Comparison of ENCODE assay signal across 15 cellular contexts in the genomic region with DNA sequence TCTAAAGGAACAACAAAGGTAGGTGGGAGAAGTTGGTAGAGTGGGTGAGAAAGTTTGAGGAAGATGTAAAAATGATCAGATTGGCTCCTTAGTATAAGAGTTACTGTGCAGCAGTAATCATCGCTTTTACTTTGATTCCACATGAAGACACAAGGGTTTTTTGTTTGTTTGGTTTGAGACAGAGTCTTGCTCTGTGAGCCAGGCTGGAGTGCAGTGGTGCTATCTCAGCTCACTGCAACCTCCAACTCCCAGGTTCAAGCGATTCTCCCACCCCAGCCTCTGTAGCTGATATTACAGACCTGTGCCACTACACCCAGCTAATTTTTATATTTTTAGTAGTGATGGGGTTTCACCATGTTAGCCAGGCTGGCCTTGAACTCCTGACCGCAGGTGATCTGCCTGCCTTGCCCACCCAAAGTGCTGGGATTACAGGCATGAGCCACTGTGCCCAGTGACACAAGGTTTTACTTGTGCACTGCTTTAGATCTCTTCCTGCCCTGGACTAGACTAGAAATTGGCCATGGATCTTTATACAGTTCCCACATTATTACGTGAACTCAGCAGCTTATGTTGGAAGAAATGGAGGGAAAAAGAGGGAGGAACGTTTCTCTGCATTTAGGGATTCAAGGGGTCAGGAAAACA. TPM values are rescaled to one million over a fixed set of nuclear protein-coding genes. Genes with fewer than 3 reads are reported as not detected.
A peak's percentile ranks its signal among the peaks of the same experiment; 100 is the strongest.
DNase-seq lines count a peak whose midpoint lies in the region; ATAC-seq and TF ChIP-seq lines count a peak whose summit lies in the region.
"Had no signal": no experiment of that assay in that cellular context is flagged by ENCODE, and none has a peak within 500 bp of the region (broad histone marks: within the 10 kb centered on the region; RNA-seq: fewer than 3 reads in every experiment).

No MANE protein-coding gene starts in this region.

- H3K4me1 Mint-ChIP-seq in T-helper 1 cell treated with Interleukin-12 subunit alpha and Interleukin-12 subunit beta and Interleukin-4 antibody, amounts not matched to agents 30 μg/mL and 1 μg/mL, for 36 hours (ENCODE audit: low read depth): peaks cover 35% of the 10 kb centered on the region
- H3K4me1 Mint-ChIP-seq in chondrocyte (ENCODE audit: low read depth): peaks cover 57% of the 10 kb centered on the region
- peaks cover 7% of the 10 kb centered on the region for H3K4me1 Mint-ChIP-seq in progenitor cell of endocrine pancreas (ENCODE audit: low read depth)

- no peaks in the 10 kb centered on the region for H3F3A ChIP-seq in Loucy (ENCODE audit: low read depth)

- no peak for TF ChIP-seq CTCF in Loucy (conservative IDR thresholded peaks at IDR 0.05; ENCODE audit: low read length)
- TF ChIP-seq CTCF in chondrocyte (IDR thresholded peaks at IDR 0.05): no peak
- TF ChIP-seq CTCF in progenitor cell of endocrine pancreas (IDR thresholded peaks at IDR 0.05; ENCODE audit: unreplicated experiment): no peak

- H3K4me2 ChIP-seq in Loucy (ENCODE audit: low read depth, low read length, poor library complexity, severe bottlenecking): peak overlapping the region; percentile 54
- H3K4me2 ChIP-seq: PC-9 had no signal

- no peaks in the 10 kb centered on the region for H3K27me3 Mint-ChIP-seq in T-helper 1 cell treated with Interleukin-12 subunit alpha and Interleukin-12 subunit beta and Interleukin-4 antibody, amounts not matched to agents 30 μg/mL and 1 μg/mL, for 36 hours (ENCODE audit: low read depth)
- H3K27me3 Mint-ChIP-seq in chondrocyte (ENCODE audit: low read depth): no peaks in the 10 kb centered on the region
- no peaks in the 10 kb centered on the region for H3K27me3 Mint-ChIP-seq in progenitor cell of endocrine pancreas
- H3K27me3 Mint-ChIP-seq: activated naive CD8-positive, alpha-beta T cell treated with anti-CD3 and anti-CD28 coated beads, Interleukin-2, amount 10 ng/mL, durations not matched to agents 7 days and 5 days; natural killer cell treated with Interleukin-12 subunit alpha and Interleukin-12 subunit beta and Interleukin-15 and Interleukin-18, amount 100 ng/mL, for 72 hours had no signal

- no peak for ATAC-seq in GM19351 (IDR thresholded peaks at IDR 0.05; ENCODE audit: unreplicated experiment)
- ATAC-seq in HG02852 (IDR thresholded peaks at IDR 0.05; ENCODE audit: unreplicated experiment): no peak
- ATAC-seq: left ventricle myocardium superior; natural killer cell treated with Interleukin-12 subunit alpha and Interleukin-12 subunit beta and Interleukin-15 and Interleukin-18, amount 100 ng/mL, for 72 hours had no signal

- no peak overlapping the region for H3K4me3 Mint-ChIP-seq in T-helper 1 cell treated with Interleukin-12 subunit alpha and Interleukin-12 subunit beta and Interleukin-4 antibody, amounts not matched to agents 30 μg/mL and 1 μg/mL, for 36 hours
- H3K4me3 Mint-ChIP-seq in chondrocyte (ENCODE audit: unreplicated experiment) (no peak overlapping the region), progenitor cell of endocrine pancreas (ENCODE audit: low read depth) (no peak overlapping the region)
- H3K4me3 Mint-ChIP-seq: activated naive CD8-positive, alpha-beta T cell treated with anti-CD3 and anti-CD28 coated beads, Interleukin-2, amount 10 ng/mL, durations not matched to agents 7 days and 5 days; natural killer cell treated with Interleukin-12 subunit alpha and Interleukin-12 subunit beta and Interleukin-15 and Interleukin-18, amount 100 ng/mL, for 72 hours had no signal

- peaks cover 31% of the 10 kb centered on the region for H3K4me1 ChIP-seq in Loucy (ENCODE audit: insufficient read depth, low read length, poor library complexity, severe bottlenecking)

- no peaks in the 10 kb centered on the region for H3K27me3 ChIP-seq in Loucy (ENCODE audit: insufficient read depth, low read length, poor library complexity, severe bottlenecking)

- peaks cover 98% of the 10 kb centered on the region for H4K20me1 ChIP-seq in Loucy (ENCODE audit: insufficient read depth, low read length, poor library complexity, severe bottlenecking)

- no peaks in the 10 kb centered on the region for H3K9me2 ChIP-seq in Loucy (replicated peaks; ENCODE audit: low read depth, low read length)

- H3K9me3 ChIP-seq in Loucy (ENCODE audit: insufficient read depth, low read depth, low read length): no peaks in the 10 kb centered on the region

- H2AFZ ChIP-seq in Loucy (ENCODE audit: low read length): no peak overlapping the region
- H2AFZ ChIP-seq: GM23248, PC-9 had no signal

- peak overlapping the region; percentile 2 for H3K4me3 ChIP-seq in Loucy (ENCODE audit: low read length, poor library complexity, severe bottlenecking)
- H3K4me3 ChIP-seq: GM23248, PC-9 had no signal

- no peaks in the 10 kb centered on the region for H3K9me3 Mint-ChIP-seq in T-helper 1 cell treated with Interleukin-12 subunit alpha and Interleukin-12 subunit beta and Interleukin-4 antibody, amounts not matched to agents 30 μg/mL and 1 μg/mL, for 36 hours
- no peaks in the 10 kb centered on the region for H3K9me3 Mint-ChIP-seq in chondrocyte (ENCODE audit: low read depth)
- H3K9me3 Mint-ChIP-seq in progenitor cell of endocrine pancreas (ENCODE audit: low read depth): no peaks in the 10 kb centered on the region
- H3K9me3 Mint-ChIP-seq: activated naive CD8-positive, alpha-beta T cell treated with anti-CD3 and anti-CD28 coated beads, Interleukin-2, amount 10 ng/mL, durations not matched to agents 7 days and 5 days; natural killer cell treated with Interleukin-12 subunit alpha and Interleukin-12 subunit beta and Interleukin-15 and Interleukin-18, amount 100 ng/mL, for 72 hours had no signal

- peak overlapping the region; percentile 41 for H3K27ac Mint-ChIP-seq in T-helper 1 cell treated with Interleukin-12 subunit alpha and Interleukin-12 subunit beta and Interleukin-4 antibody, amounts not matched to agents 30 μg/mL and 1 μg/mL, for 36 hours
- H3K27ac Mint-ChIP-seq in chondrocyte (ENCODE audit: unreplicated experiment) (peak overlapping the region; percentile 47), progenitor cell of endocrine pancreas (peak overlapping the region; percentile 26)
- H3K27ac Mint-ChIP-seq: activated naive CD8-positive, alpha-beta T cell treated with anti-CD3 and anti-CD28 coated beads, Interleukin-2, amount 10 ng/mL, durations not matched to agents 7 days and 5 days had no signal

- no peak for DNase-seq in T-helper 1 cell
- no peak for DNase-seq in chondrocyte (ENCODE audit: low spot score)
- no peak for DNase-seq in progenitor cell of endocrine pancreas (ENCODE audit: low spot score, unreplicated experiment)
- no peak for DNase-seq in Kasumi-1 (lab: John Stamatoyannopoulos, UW)
- DNase-seq: 8988T; activated naive CD8-positive, alpha-beta T cell treated with anti-CD3 and anti-CD28 coated beads, Interleukin-2, amount 10 ng/mL, durations not matched to agents 7 days and 5 days; GM23248; left ventricle myocardium superior; NCI-H774 had no signal

- H3K36me3 ChIP-seq in Loucy (ENCODE audit: insufficient read depth, low read length): peaks cover 43% of the 10 kb centered on the region; the same call in 1 of the 2 replicates

- H3K9ac ChIP-seq in Loucy (ENCODE audit: low read depth, low read length, poor library complexity, severe bottlenecking): no peak overlapping the region
- H3K9ac ChIP-seq: GM23248 had no signal

- peaks cover 100% of the 10 kb centered on the region for H3K79me2 ChIP-seq in Loucy (ENCODE audit: insufficient read depth, low read length)

- H3K36me3 Mint-ChIP-seq in T-helper 1 cell treated with Interleukin-12 subunit alpha and Interleukin-12 subunit beta and Interleukin-4 antibody, amounts not matched to agents 30 μg/mL and 1 μg/mL, for 36 hours (ENCODE audit: low read depth): peaks cover 13% of the 10 kb centered on the region
- H3K36me3 Mint-ChIP-seq in chondrocyte (ENCODE audit: low read depth) (peaks cover 2% of the 10 kb centered on the region), progenitor cell of endocrine pancreas (ENCODE audit: insufficient read depth) (peaks cover 4% of the 10 kb centered on the region)

RNA-seq across cellular contexts. Expression of a gene that starts 10.7 kb away (rescaled TPM):
- total RNA-seq in chondrocyte (74.3 to 95.7 TPM (median 78.4 TPM) in 3 replicates), progenitor cell of endocrine pancreas (90.9 and 94.7 TPM in 2 replicates)

RNA-seq across cellular contexts. Expression of a gene that starts 29.3 kb away (rescaled TPM):
- 6.2 to 9.1 TPM (median 8.9 TPM) in 3 replicates for total RNA-seq in chondrocyte
- 17.9 and 18.6 TPM in 2 replicates for total RNA-seq in progenitor cell of endocrine pancreas
